In genomic region chr18:67417864-67418523, GRCh38 we compare ENCODE assay signal across 8 cellular contexts.
A peak's percentile ranks its signal among the peaks of the same experiment; 100 is the strongest.
DNase-seq lines count a peak whose midpoint lies in the region; ATAC-seq and TF ChIP-seq lines count a peak whose summit lies in the region.

No MANE protein-coding gene starts in this region.

- DNase-seq in AG08396 (ENCODE audit: low spot score) (peak; percentile 56), PC-3 (peak; percentile 59), choroid plexus epithelial cell (ENCODE audit: low read depth) (peak; percentile 78), NCI-H1930 (lab: John Stamatoyannopoulos, UW) (no peak), cerebellar cortex (ENCODE audit: low spot score) (no peak)
- DNase-seq in natural killer cell treated with Interleukin-12 subunit alpha and Interleukin-12 subunit beta and Interleukin-15 and Interleukin-18, amount 100 ng/mL, for 72 hours (ENCODE audit: low spot score) = no peak

- H3K4me2 ChIP-seq in PC-3 (ENCODE audit: low read length) = peak overlapping the region; percentile 79

- no peak overlapping the region for H3K27ac ChIP-seq in PC-3 (ENCODE audit: low read length)

- H3K4me1 ChIP-seq in PC-3 (ENCODE audit: insufficient read depth, low read length) = no peaks in the 10 kb centered on the region

- no peak overlapping the region for H3K27ac Mint-ChIP-seq in natural killer cell treated with Interleukin-12 subunit alpha and Interleukin-12 subunit beta and Interleukin-15 and Interleukin-18, amount 100 ng/mL, for 72 hours

- H3K27me3 ChIP-seq in PC-3 (ENCODE audit: low read length) = no peaks in the 10 kb centered on the region

- no peaks in the 10 kb centered on the region for H3F3A ChIP-seq in PC-3 (ENCODE audit: low read length, unreplicated experiment)

- CTCF ChIA-PET in PC-3 (lab: Charles Lee) = no interaction called here

- H2AFZ ChIP-seq in PC-3 (ENCODE audit: low read length) = peak overlapping the region; percentile 80

- intact Hi-C loops in PC-3 (cut with micrococcal nuclease) = no loop called here

- H3K36me3 ChIP-seq in PC-3 (ENCODE audit: low read depth, low read length) = no peaks in the 10 kb centered on the region

- no peaks in the 10 kb centered on the region for H3K9me3 ChIP-seq in PC-3 (ENCODE audit: low read length)

- H3K4me1 Mint-ChIP-seq in natural killer cell treated with Interleukin-12 subunit alpha and Interleukin-12 subunit beta and Interleukin-15 and Interleukin-18, amount 100 ng/mL, for 72 hours (ENCODE audit: low read depth in 2 of 2) = peaks cover 0 to 4% of the 10 kb centered on the region in 2 donors

- H3K4me3 Mint-ChIP-seq in natural killer cell treated with Interleukin-12 subunit alpha and Interleukin-12 subunit beta and Interleukin-15 and Interleukin-18, amount 100 ng/mL, for 72 hours = peak overlapping the region; percentile 12

- H3K79me2 ChIP-seq in PC-3 (ENCODE audit: low read length) = no peaks in the 10 kb centered on the region

- H3K9ac ChIP-seq in PC-3 (ENCODE audit: low read length) = 0 out of 2 replicates have a peak overlapping the region, but pooled peaks have one; percentile 5

- no peaks in the 10 kb centered on the region for H4K20me1 ChIP-seq in PC-3 (ENCODE audit: low read length)

- no peaks in the 10 kb centered on the region for H3K27me3 Mint-ChIP-seq in natural killer cell treated with Interleukin-12 subunit alpha and Interleukin-12 subunit beta and Interleukin-15 and Interleukin-18, amount 100 ng/mL, for 72 hours

- TF ChIP-seq CTCF in PC-3 (conservative IDR thresholded peaks at IDR 0.05; ENCODE audit: low read depth, low read length) (no peak), choroid plexus epithelial cell (conservative IDR thresholded peaks at IDR 0.05; ENCODE audit: low read depth, low read length) (no peak)

- H3K4me3 ChIP-seq in PC-3 (ENCODE audit: low read length) (peak overlapping the region; percentile 61), choroid plexus epithelial cell (ENCODE audit: low read depth, low read length) (peak overlapping the region; percentile 19)

- BruUV-seq in PC-3 (replicated peaks; lab: Mats Ljungman, UMichigan) = no TSS peak

- H3K9me3 Mint-ChIP-seq in natural killer cell treated with Interleukin-12 subunit alpha and Interleukin-12 subunit beta and Interleukin-15 and Interleukin-18, amount 100 ng/mL, for 72 hours = no peaks in the 10 kb centered on the region

- H3K36me3 Mint-ChIP-seq in natural killer cell treated with Interleukin-12 subunit alpha and Interleukin-12 subunit beta and Interleukin-15 and Interleukin-18, amount 100 ng/mL, for 72 hours = no peaks in the 10 kb centered on the region

- POLR2A ChIA-PET in PC-3 (lab: Charles Lee; ENCODE audit: unreplicated experiment) = no interaction called here

- H3K9me2 ChIP-seq in PC-3 (replicated peaks; ENCODE audit: low read length) = no peaks in the 10 kb centered on the region

- ATAC-seq in GM18868 (IDR thresholded peaks at IDR 0.05; ENCODE audit: unreplicated experiment) = peak; percentile 83
- peak; percentile 66 for ATAC-seq in HG03108 (IDR thresholded peaks at IDR 0.05; ENCODE audit: unreplicated experiment)
- ATAC-seq in PC-3 = peak; percentile 76
- peak; percentile 61 to 66 for ATAC-seq in natural killer cell treated with Interleukin-12 subunit alpha and Interleukin-12 subunit beta and Interleukin-15 and Interleukin-18, amount 100 ng/mL, for 72 hours

Comparison
In these comparisons a context has a peak if more than half of its experiments do, and no peak if none do; other contexts are left out.
1. DNase-seq: peak in AG08396 (single experiment), PC-3 (single experiment) and choroid plexus epithelial cell (single experiment); none in natural killer cell treated with Interleukin-12 subunit alpha and Interleukin-12 subunit beta and Interleukin-15 and Interleukin-18, amount 100 ng/mL, for 72 hours (single experiment), NCI-H1930 (0 of 2) and cerebellar cortex (single experiment).
2. Peak in every context shown above with its lines, with median percentiles within 50 percentile points of each other: ATAC-seq.